ENCODE assay signal across 8 cellular contexts in genomic region chr12:39587247-39587646, GRCh38. TPM values are rescaled to one million over a fixed set of nuclear protein-coding genes. Genes with fewer than 3 reads are reported as not detected.
DNase-seq lines count a peak whose midpoint lies in the region; ATAC-seq, FAIRE-seq and TF ChIP-seq lines count a peak whose summit lies in the region.

No MANE protein-coding gene starts in this region.

- H3K27me3 ChIP-seq in foreskin keratinocyte, result no peaks in the 10 kb centered on the region
- H3K27me3 ChIP-seq in upper lobe of left lung, result no peaks in the 10 kb centered on the region

- H3K4me3 ChIP-seq in OCI-LY7 (ENCODE audit: low read depth, low read length, poor library complexity, severe bottlenecking) (no peak overlapping the region), upper lobe of left lung (no peak overlapping the region)

- no TSS peak for BruUV-seq in OCI-LY7 (replicated peaks; lab: Mats Ljungman, UMichigan)

- no peaks in the 10 kb centered on the region for H4K20me1 ChIP-seq in OCI-LY7 (ENCODE audit: insufficient read depth, low read length)

- TF ChIP-seq CTCF in OCI-LY7 (conservative IDR thresholded peaks at IDR 0.05; ENCODE audit: low read length), result peak; percentile 77
- peak; percentile 62 for TF ChIP-seq CTCF in foreskin keratinocyte (conservative IDR thresholded peaks at IDR 0.05)
- peak in 1 of 6 experiments; percentile 9 for TF ChIP-seq CTCF in upper lobe of left lung (IDR thresholded peaks at IDR 0.05)

- intact Hi-C loops in OCI-LY7 (cut with micrococcal nuclease; ENCODE audit: unreplicated experiment), result loop anchor here (5.0 kb wide), 1 partner anchor 105 kb away; no protein-coding TSS in a partner anchor

- peak; percentile 56 for ATAC-seq in foreskin keratinocyte
- no peak for ATAC-seq in upper lobe of left lung (ENCODE audit: low FRiP score in 2 of 2)
- ATAC-seq in GM19328 (IDR thresholded peaks at IDR 0.05; ENCODE audit: unreplicated experiment), result no peak

- no peaks in the 10 kb centered on the region for H3K36me3 ChIP-seq in OCI-LY7 (ENCODE audit: insufficient read depth, low read length)
- H3K36me3 ChIP-seq in upper lobe of left lung, result no peaks in the 10 kb centered on the region

- DNase-seq in activated gamma-delta T cell treated with Interleukin-2 at 50 U/mL for 16 hours, result peak; percentile 24
- DNase-seq in activated gamma-delta T cell (lab: John Stamatoyannopoulos, UW), result no peak
- no peak for DNase-seq in H54 (ENCODE audit: insufficient read length, low spot score)
- DNase-seq in OCI-LY7 (ENCODE audit: low spot score), result peak; percentile 35
- DNase-seq in foreskin keratinocyte, result peak; percentile 7 to 19
- no peak for DNase-seq in upper lobe of left lung
- no peak for DNase-seq in nucleus accumbens (lab: John Stamatoyannopoulos, UW)

- H3K9me2 ChIP-seq in OCI-LY7 (ENCODE audit: insufficient read depth, low read length), result no peaks in the 10 kb centered on the region

- POLR2A ChIA-PET in OCI-LY7 (lab: Charles Lee), result interaction anchor here (0.6 kb wide), 1 partner anchor 9 kb away, joined by 3 read pairs; no protein-coding TSS in a partner anchor

- H3K79me2 ChIP-seq in OCI-LY7 (ENCODE audit: insufficient read depth, low read depth, low read length), result no peaks in the 10 kb centered on the region

- no peak overlapping the region for H2AFZ ChIP-seq in OCI-LY7 (ENCODE audit: low read length)

- H3K9me3 ChIP-seq in OCI-LY7 (ENCODE audit: low read length), result no peaks in the 10 kb centered on the region
- no peaks in the 10 kb centered on the region for H3K9me3 ChIP-seq in upper lobe of left lung

- H3K27ac ChIP-seq in OCI-LY7 (ENCODE audit: low read depth, low read length, poor library complexity, severe bottlenecking) (no peak overlapping the region), foreskin keratinocyte (no peak overlapping the region), upper lobe of left lung (no peak overlapping the region)

- TF ChIP-seq EP300 in upper lobe of left lung (IDR thresholded peaks at IDR 0.05), result no peak

- H3K4me1 ChIP-seq in OCI-LY7 (ENCODE audit: insufficient read depth, low read length, poor library complexity, severe bottlenecking) (no peaks in the 10 kb centered on the region), foreskin keratinocyte (no peaks in the 10 kb centered on the region), upper lobe of left lung (no peaks in the 10 kb centered on the region)

- CTCF ChIA-PET in OCI-LY7 (lab: Charles Lee; ENCODE audit: unreplicated experiment), result no interaction called here

- peak; percentile 55 for FAIRE-seq in H54 (lab: Jason Lieb, UNC)

- TF ChIP-seq POLR2A in H54 (IDR thresholded peaks at IDR 0.05; ENCODE audit: low read depth, low read length), result no peak
- TF ChIP-seq POLR2A in upper lobe of left lung (IDR thresholded peaks at IDR 0.05), result no peak

- H3K4me2 ChIP-seq in OCI-LY7 (ENCODE audit: low read length), result no peak overlapping the region

- WGBS in upper lobe of left lung, 2 donors, result 47 to 56% methylated on average over 3 of the region's 3 CpGs

RNA-seq across cellular contexts. Expression of gene ABCD2, which starts 32.4 kb away (rescaled TPM):
- total RNA-seq in OCI-LY7 (2014; rRNA removed; shearing (Covaris generic)), result 1.2 and 1.5 TPM in 2 replicates
- total RNA-seq in OCI-LY7 (2022) (1.9 and 2.4 TPM in 2 replicates), foreskin keratinocyte (0.03 and 0.04 TPM in 2 replicates), upper lobe of left lung (1 to 10 TPM in 2 of 6 donors, under 1 TPM in 3, not detected in 1; 0.20 to 2.2 (median 0.47) TPM)
- 0.01 TPM in 1 of 2 replicates, not detected in the other for polyA plus RNA-seq in foreskin keratinocyte

Comparison
In these comparisons a context has a peak if more than half of its experiments do, and no peak if none do; other contexts are left out.
1. DNase-seq: peak in activated gamma-delta T cell treated with Interleukin-2 at 50 U/mL for 16 hours (single experiment), OCI-LY7 (single experiment) and foreskin keratinocyte (2 of 2); none in activated gamma-delta T cell (single experiment), H54 (single experiment), upper lobe of left lung (0 of 2) and nucleus accumbens (0 of 56).